ENCODE assay signal across 12 cellular contexts in genomic region chr14:61573748-61574513, GRCh38.
DNase-seq lines count a peak whose midpoint lies in the region; ATAC-seq and TF ChIP-seq lines count a peak whose summit lies in the region.
"Had no signal": no experiment of that assay in that cellular context is flagged by ENCODE, and none has a peak within 500 bp of the region (broad histone marks: within the 10 kb centered on the region; RNA-seq: fewer than 3 reads in every experiment).

No MANE protein-coding gene starts in this region.

- no peaks in the 10 kb centered on the region for H3K9me3 Mint-ChIP-seq in activated T-cell treated with anti-CD3 and anti-CD28 coated beads, Interleukin-2, amount 50 U/mL, for 72 hours
- H3K9me3 Mint-ChIP-seq in activated CD8-positive, alpha-beta memory T cell treated with anti-CD3 and anti-CD28 coated beads, Interleukin-2, amount 10 ng/mL, durations not matched to agents 7 days and 5 days (ENCODE audit: low read depth), result no peaks in the 10 kb centered on the region
- H3K9me3 Mint-ChIP-seq: naive B cell had no signal

- no peaks in the 10 kb centered on the region for H3K27me3 Mint-ChIP-seq in activated T-cell treated with anti-CD3 and anti-CD28 coated beads, Interleukin-2, amount 50 U/mL, for 72 hours (ENCODE audit: low read depth)
- peaks cover 46% of the 10 kb centered on the region for H3K27me3 Mint-ChIP-seq in activated CD8-positive, alpha-beta memory T cell treated with anti-CD3 and anti-CD28 coated beads, Interleukin-2, amount 10 ng/mL, durations not matched to agents 7 days and 5 days
- H3K27me3 Mint-ChIP-seq: naive B cell had no signal

- peaks cover 84% of the 10 kb centered on the region for H3K4me1 Mint-ChIP-seq in activated T-cell treated with anti-CD3 and anti-CD28 coated beads, Interleukin-2, amount 50 U/mL, for 72 hours (ENCODE audit: low read depth)
- H3K4me1 Mint-ChIP-seq in activated CD8-positive, alpha-beta memory T cell treated with anti-CD3 and anti-CD28 coated beads, Interleukin-2, amount 10 ng/mL, durations not matched to agents 7 days and 5 days, result peaks cover 31% of the 10 kb centered on the region

- no peak for TF ChIP-seq CTCF in fibroblast of mammary gland (conservative IDR thresholded peaks at IDR 0.05; ENCODE audit: control insufficient read depth, insufficient read depth, low read depth, low read length)

- H3K27ac Mint-ChIP-seq in activated T-cell treated with anti-CD3 and anti-CD28 coated beads, Interleukin-2, amount 50 U/mL, for 72 hours, result no peak overlapping the region
- H3K27ac Mint-ChIP-seq in activated CD8-positive, alpha-beta memory T cell treated with anti-CD3 and anti-CD28 coated beads, Interleukin-2, amount 10 ng/mL, durations not matched to agents 7 days and 5 days, result no peak overlapping the region

- intact Hi-C loops in sciatic nerve (cut with DNase I), result no loop called here
- intact Hi-C loops in posterior cingulate gyrus (cut with DNase I), result no loop called here

- H3K4me3 ChIP-seq in fibroblast of mammary gland (ENCODE audit: control insufficient read depth, low read depth, low read length), result no peak overlapping the region

- ATAC-seq in activated T-cell treated with anti-CD3 and anti-CD28 coated beads, Interleukin-2, amount 50 U/mL, for 72 hours (replicated peaks in 1 of 2), result no peak
- ATAC-seq in sciatic nerve, result peak; percentile 10
- ATAC-seq in GM19455 (IDR thresholded peaks at IDR 0.05; ENCODE audit: unreplicated experiment), result no peak
- ATAC-seq in activated CD8-positive, alpha-beta memory T cell treated with anti-CD3 and anti-CD28 coated beads, Interleukin-2, amount 10 ng/mL, durations not matched to agents 7 days and 5 days, result no peak

- CTCF ChIA-PET in activated CD8-positive, alpha-beta memory T cell treated with anti-CD3 and anti-CD28 coated beads, Interleukin-2, amount 10 ng/mL, durations not matched to agents 7 days and 5 days (lab: Charles Lee), result interaction anchor here (1.7 kb wide), 1 partner anchor 16 kb away, joined by 8 read pairs; no protein-coding TSS in a partner anchor

- peaks cover 0 to 2% of the 10 kb centered on the region in 2 donors for H3K36me3 Mint-ChIP-seq in activated T-cell treated with anti-CD3 and anti-CD28 coated beads, Interleukin-2, amount 50 U/mL, for 72 hours (ENCODE audit: insufficient read depth in 2 of 2)
- H3K36me3 Mint-ChIP-seq in activated CD8-positive, alpha-beta memory T cell treated with anti-CD3 and anti-CD28 coated beads, Interleukin-2, amount 10 ng/mL, durations not matched to agents 7 days and 5 days, result peaks cover 6% of the 10 kb centered on the region
- H3K36me3 Mint-ChIP-seq: naive B cell had no signal

- DNase-seq in HCEC 1CT (peak; percentile 83), fibroblast of mammary gland (ENCODE audit: low read depth) (peak; percentile 73), sciatic nerve (ENCODE audit: low spot score) (no peak), hypothalamus (lab: John Stamatoyannopoulos, UW) (no peak), posterior cingulate gyrus (no peak)
- no peak for DNase-seq in activated T-cell treated with anti-CD3 and anti-CD28 coated beads, Interleukin-2, amount 50 U/mL, for 72 hours
- DNase-seq in activated CD8-positive, alpha-beta memory T cell treated with anti-CD3 and anti-CD28 coated beads, Interleukin-2, amount 10 ng/mL, durations not matched to agents 7 days and 5 days, result no peak
- DNase-seq: glutamatergic neuron, naive B cell, NCI-H748 treated with DMSO at 0.1 percent for 48 hours, T-helper 9 cell had no signal

- peak overlapping the region; percentile 6 to 35 for H3K4me3 Mint-ChIP-seq in activated T-cell treated with anti-CD3 and anti-CD28 coated beads, Interleukin-2, amount 50 U/mL, for 72 hours
- H3K4me3 Mint-ChIP-seq in activated CD8-positive, alpha-beta memory T cell treated with anti-CD3 and anti-CD28 coated beads, Interleukin-2, amount 10 ng/mL, durations not matched to agents 7 days and 5 days, result no peak overlapping the region
- H3K4me3 Mint-ChIP-seq: naive B cell had no signal

Comparison
In these comparisons a context has a peak if more than half of its experiments do, and no peak if none do; other contexts are left out.
1. DNase-seq: peak in HCEC 1CT (single experiment) and fibroblast of mammary gland (single experiment); none in activated T-cell treated with anti-CD3 and anti-CD28 coated beads, Interleukin-2, amount 50 U/mL, for 72 hours (0 of 2), sciatic nerve (single experiment), hypothalamus (0 of 51), activated CD8-positive, alpha-beta memory T cell treated with anti-CD3 and anti-CD28 coated beads, Interleukin-2, amount 10 ng/mL, durations not matched to agents 7 days and 5 days (single experiment) and posterior cingulate gyrus (0 of 10).